ENCODE assay signal across 14 cellular contexts in the genomic region with DNA sequence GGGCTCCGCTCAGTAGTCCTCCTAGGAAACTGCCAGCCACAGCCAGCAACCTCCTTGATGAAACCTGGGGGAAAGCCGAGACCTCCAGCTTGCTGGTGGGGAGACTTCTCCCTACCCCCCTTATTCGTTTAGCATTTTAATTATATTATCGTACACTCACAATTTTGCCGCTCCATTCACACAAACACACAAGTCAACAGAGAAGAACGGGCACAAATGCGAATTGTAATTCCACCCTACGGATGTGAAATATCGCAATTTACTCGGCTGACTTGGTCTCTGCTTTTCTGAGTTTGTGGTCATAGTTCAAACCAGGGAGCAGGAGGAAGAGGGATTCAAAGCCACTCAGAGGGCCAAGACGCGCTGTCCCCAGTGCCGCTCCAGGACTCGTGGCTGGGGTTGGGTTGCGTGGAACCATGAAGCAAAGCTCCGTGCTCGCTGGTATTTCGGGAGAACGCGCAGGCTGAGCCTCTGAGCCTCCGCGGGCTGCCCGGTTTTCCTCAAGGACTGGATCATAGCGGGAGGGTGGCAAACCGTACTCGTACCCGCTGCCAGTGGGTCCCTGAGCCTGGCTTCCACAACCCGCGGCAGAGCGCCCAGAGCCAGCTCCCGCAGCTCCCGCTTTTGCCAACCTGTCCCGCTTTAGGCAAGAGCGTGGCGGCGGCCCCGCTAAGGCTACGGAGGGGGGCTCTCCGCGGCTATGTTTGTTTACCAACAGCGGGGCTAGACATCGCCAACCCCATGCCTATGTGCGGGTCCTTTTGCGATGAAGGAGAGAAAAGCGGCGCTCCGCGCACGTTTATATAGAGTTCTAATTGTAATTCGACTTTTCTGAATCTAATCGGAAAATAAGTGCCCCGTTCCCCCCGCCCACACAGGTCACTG. TPM values are rescaled to one million over a fixed set of nuclear protein-coding genes. Genes with fewer than 3 reads are reported as not detected.
A peak's percentile ranks its signal among the peaks of the same experiment; 100 is the strongest.
DNase-seq lines count a peak whose midpoint lies in the region; ATAC-seq and TF ChIP-seq lines count a peak whose summit lies in the region.
"Had no signal": no experiment of that assay in that cellular context is flagged by ENCODE, and none has a peak within 500 bp of the region (broad histone marks: within the 10 kb centered on the region; RNA-seq: fewer than 3 reads in every experiment).

No MANE protein-coding gene starts in this region.

- POLR2A ChIA-PET in Panc1 (lab: Charles Lee): no interaction called here

- H3K14ac ChIP-seq in trophoblast cell (ENCODE audit: low read length): no peak overlapping the region

- TF ChIP-seq CTCF in Panc1 (IDR thresholded peaks at IDR 0.05) (no peak), endothelial cell (IDR thresholded peaks at IDR 0.05; ENCODE audit: unreplicated experiment) (no peak), thyroid gland (IDR thresholded peaks at IDR 0.05) (no peak)

- in situ Hi-C loops in Panc1 (cut with HindIII; ENCODE audit: low pct_unique_long_range_greater_than_20kb, low sequenced_read_pairs): no loop called here

- peak overlapping the region; percentile 81 for H3K27ac Mint-ChIP-seq in T-helper 1 cell treated with Interleukin-12 subunit alpha and Interleukin-12 subunit beta and Interleukin-4 antibody, amounts not matched to agents 30 μg/mL and 1 μg/mL, for 36 hours
- H3K27ac Mint-ChIP-seq in endothelial cell (ENCODE audit: unreplicated experiment): peak overlapping the region; percentile 1

- no peaks in the 10 kb centered on the region for H3K79me2 ChIP-seq in trophoblast cell (ENCODE audit: control insufficient read depth, insufficient read depth, low read length, poor library complexity)

- H3K4ac ChIP-seq in trophoblast cell (ENCODE audit: low read depth, low read length): no peak overlapping the region

- ATAC-seq in Panc1: no peak
- ATAC-seq: foreskin keratinocyte had no signal

- no peaks in the 10 kb centered on the region for H3K9me3 Mint-ChIP-seq in T-helper 1 cell treated with Interleukin-12 subunit alpha and Interleukin-12 subunit beta and Interleukin-4 antibody, amounts not matched to agents 30 μg/mL and 1 μg/mL, for 36 hours
- H3K9me3 Mint-ChIP-seq in endothelial cell (ENCODE audit: unreplicated experiment): no peaks in the 10 kb centered on the region

- no peak for TF ChIP-seq POLR2A in thyroid gland (IDR thresholded peaks at IDR 0.05)

- H3K18ac ChIP-seq in trophoblast cell (ENCODE audit: low read length): no peak overlapping the region

- WGBS in trophoblast cell (ENCODE audit: extremely low coverage, insufficient coverage, insufficient read length): no CpG with 5 or more reads among the region's 53 CpGs
- 8 to 12% methylated on average over 28 to 37 of the region's 53 CpGs for WGBS in thyroid gland, 2 donors

- no peak overlapping the region for H4K91ac ChIP-seq in trophoblast cell (ENCODE audit: low read depth, low read length)

- no peak overlapping the region for H4K8ac ChIP-seq in trophoblast cell (ENCODE audit: low read depth, low read length)

- BruUV-seq in Panc1 (replicated peaks; lab: Mats Ljungman, UMichigan): no TSS peak

- H3K27me3 ChIP-seq in Panc1 (ENCODE audit: control insufficient read depth, insufficient read depth, low read length) (no peaks in the 10 kb centered on the region), trophoblast cell (ENCODE audit: insufficient read depth, low read length) (peaks cover 92% of the 10 kb centered on the region), thyroid gland (peaks cover 89% of the 10 kb centered on the region)

- H3K9me3 ChIP-seq in Panc1 (ENCODE audit: control insufficient read depth, insufficient read depth, low read depth, low read length) (no peaks in the 10 kb centered on the region), trophoblast cell (ENCODE audit: insufficient read depth, low read depth, low read length) (peaks cover 21% of the 10 kb centered on the region), thyroid gland (no peaks in the 10 kb centered on the region)

- DNase-seq in T-helper 1 cell (no peak), Panc1 (ENCODE audit: low read depth, low spot score) (no peak), endothelial cell (ENCODE audit: low spot score) (no peak), trophoblast cell (no peak), NK-92 (lab: John Stamatoyannopoulos, UW; ENCODE audit: unreplicated experiment) (no peak), thyroid gland (no peak), posterior cingulate gyrus (no peak)
- DNase-seq: foreskin keratinocyte, NCI-H2107, SHP77, small intestine had no signal

- peak overlapping the region; percentile 64 to 84 for H3K4me3 ChIP-seq in Panc1 (ENCODE audit: low read depth in 2 of 2, low read length in 2 of 2)
- no peak overlapping the region for H3K4me3 ChIP-seq in trophoblast cell (ENCODE audit: low read depth, low read length)
- H3K4me3 ChIP-seq in thyroid gland (replicated peaks in 1 of 3): no peak overlapping the region

- peaks cover 8% of the 10 kb centered on the region for H3K36me3 Mint-ChIP-seq in T-helper 1 cell treated with Interleukin-12 subunit alpha and Interleukin-12 subunit beta and Interleukin-4 antibody, amounts not matched to agents 30 μg/mL and 1 μg/mL, for 36 hours (ENCODE audit: low read depth)
- H3K36me3 Mint-ChIP-seq in endothelial cell (ENCODE audit: low read depth, unreplicated experiment): peaks cover 4% of the 10 kb centered on the region

- H3K79me1 ChIP-seq in trophoblast cell (ENCODE audit: low read length): no peaks in the 10 kb centered on the region

- H3K4me3 Mint-ChIP-seq in T-helper 1 cell treated with Interleukin-12 subunit alpha and Interleukin-12 subunit beta and Interleukin-4 antibody, amounts not matched to agents 30 μg/mL and 1 μg/mL, for 36 hours: no peak overlapping the region
- H3K4me3 Mint-ChIP-seq in endothelial cell (ENCODE audit: unreplicated experiment): peak overlapping the region; percentile 67

- H3K23ac ChIP-seq in trophoblast cell (ENCODE audit: low read length): peak overlapping the region; percentile 82

- no peaks in the 10 kb centered on the region for H3K4me1 ChIP-seq in Panc1 (ENCODE audit: control insufficient read depth, insufficient read depth, low read length)
- peaks cover 35 to 41% of the 10 kb centered on the region in 2 experiments for H3K4me1 ChIP-seq in trophoblast cell (ENCODE audit: control insufficient read depth in 1 of 2, insufficient read depth in 2 of 2, low read length in 2 of 2)
- H3K4me1 ChIP-seq in thyroid gland: peaks cover 39 to 64% of the 10 kb centered on the region in 2 donors
- H3K4me1 ChIP-seq: foreskin keratinocyte had no signal

- H3K4me2 ChIP-seq in trophoblast cell (ENCODE audit: low read length): peak overlapping the region; percentile 1

- peaks cover 28% of the 10 kb centered on the region for H3K4me1 Mint-ChIP-seq in T-helper 1 cell treated with Interleukin-12 subunit alpha and Interleukin-12 subunit beta and Interleukin-4 antibody, amounts not matched to agents 30 μg/mL and 1 μg/mL, for 36 hours (ENCODE audit: low read depth)
- H3K4me1 Mint-ChIP-seq in endothelial cell (ENCODE audit: unreplicated experiment): peaks cover 33% of the 10 kb centered on the region

- H2BK5ac ChIP-seq in trophoblast cell (ENCODE audit: low read depth, low read length, poor library complexity): no peak overlapping the region

- intact Hi-C loops in Panc1 (cut with micrococcal nuclease; ENCODE audit: unreplicated experiment) (no loop called here), thyroid gland (cut with DNase I) (no loop called here), posterior cingulate gyrus (cut with DNase I) (no loop called here)

- H3K27ac ChIP-seq in Panc1 (ENCODE audit: low read length): peak overlapping the region; percentile 84
- no peak overlapping the region for H3K27ac ChIP-seq in trophoblast cell (ENCODE audit: low read depth, low read length)
- H3K27ac ChIP-seq in thyroid gland: no peak overlapping the region
- H3K27ac ChIP-seq: foreskin keratinocyte had no signal

- H2BK120ac ChIP-seq in trophoblast cell (ENCODE audit: insufficient read depth, low read length, poor library complexity): no peak overlapping the region

- no peak overlapping the region for H2AFZ ChIP-seq in trophoblast cell (ENCODE audit: insufficient read depth, low read length, poor library complexity)

- CTCF ChIA-PET in Panc1 (lab: Charles Lee): interaction anchor here (0.6 kb wide), 1 partner anchor 336 kb away, joined by 10 read pairs; no protein-coding TSS in a partner anchor

- H3K9ac ChIP-seq in trophoblast cell (ENCODE audit: low read length): no peak overlapping the region

- H3K36me3 ChIP-seq in Panc1 (ENCODE audit: control insufficient read depth, insufficient read depth, low read length) (no peaks in the 10 kb centered on the region; the same call in 1 of the 2 replicates), trophoblast cell (ENCODE audit: control insufficient read depth in 1 of 2, insufficient read depth in 2 of 2, low read length in 2 of 2) (no peaks in the 10 kb centered on the region), thyroid gland (no peaks in the 10 kb centered on the region)

- peaks cover 84% of the 10 kb centered on the region for H3K27me3 Mint-ChIP-seq in T-helper 1 cell treated with Interleukin-12 subunit alpha and Interleukin-12 subunit beta and Interleukin-4 antibody, amounts not matched to agents 30 μg/mL and 1 μg/mL, for 36 hours (ENCODE audit: low read depth)
- H3K27me3 Mint-ChIP-seq in endothelial cell (ENCODE audit: unreplicated experiment): peaks cover 35% of the 10 kb centered on the region

- H2BK12ac ChIP-seq in trophoblast cell (ENCODE audit: low read length): no peak overlapping the region

- no peak overlapping the region for H4K12ac ChIP-seq in trophoblast cell (ENCODE audit: low read depth, low read length)

- no peak overlapping the region for H2AK5ac ChIP-seq in trophoblast cell (ENCODE audit: low read length)

RNA-seq across cellular contexts. Expression of a gene that starts 2.0 kb away (rescaled TPM):
- total RNA-seq in Panc1 (2021; ENCODE audit: unreplicated experiment) (8.6 TPM), endothelial cell (ENCODE audit: unreplicated experiment) (4.5 TPM), thyroid gland (not detected)
- 4.4 TPM for polyA plus RNA-seq in Panc1 (2012; ENCODE audit: insufficient read length)
- polyA plus RNA-seq in trophoblast cell (2013): 0.33 and 0.37 TPM in 2 replicates
- total RNA-seq: foreskin keratinocyte, lung microvascular endothelial cell had no signal
- polyA plus RNA-seq: AG04450, small intestine had no signal

RNA-seq across cellular contexts. Expression of a gene that starts 9.5 kb away (rescaled TPM):
- total RNA-seq in Panc1 (2021; ENCODE audit: unreplicated experiment): 58.1 TPM
- polyA plus RNA-seq in Panc1 (2012; ENCODE audit: insufficient read length): 63.6 TPM
- 25.0 TPM for total RNA-seq in endothelial cell (ENCODE audit: unreplicated experiment)
- 80.0 and 80.8 TPM in 2 replicates for polyA plus RNA-seq in trophoblast cell (2013)
- 10 to 100 TPM; 28.5 to 38.9 (median 32.4) TPM for total RNA-seq in thyroid gland

Comparison
In these comparisons a context has a peak if more than half of its experiments do, and no peak if none do; other contexts are left out.
1. H3K4me3 ChIP-seq: peak in Panc1 (2 of 2); none in trophoblast cell (single experiment) and thyroid gland (0 of 3).